ENCODE assay signal across 17 cellular contexts in genomic region chr3:27194494-27194893, GRCh38.
"Had no signal": no experiment of that assay in that cellular context is flagged by ENCODE, and none has a peak within 500 bp of the region (broad histone marks: within the 10 kb centered on the region; RNA-seq: fewer than 3 reads in every experiment).

No MANE protein-coding gene starts in this region.

- H3K4me1 ChIP-seq: left lung, sigmoid colon, thyroid gland, uterus had no signal

- H3K36me3 Mint-ChIP-seq: activated naive CD8-positive, alpha-beta T cell; stimulated activated effector memory CD8-positive, alpha-beta T cell treated with anti-CD3 and anti-CD28 coated beads, Interleukin-12 subunit alpha, Interleukin-12 subunit beta, amount 100 ng/mL, for 72 hours had no signal

- H3K4me3 Mint-ChIP-seq: activated CD8-positive, alpha-beta T cell treated with anti-CD3 and anti-CD28 coated beads for 36 hours; activated naive CD8-positive, alpha-beta T cell; nephron; stimulated activated effector memory CD8-positive, alpha-beta T cell treated with anti-CD3 and anti-CD28 coated beads, Interleukin-12 subunit alpha, Interleukin-12 subunit beta, amount 100 ng/mL, for 72 hours; WTC11 had no signal

- H3K27ac Mint-ChIP-seq: activated CD8-positive, alpha-beta T cell treated with anti-CD3 and anti-CD28 coated beads for 36 hours; activated naive CD8-positive, alpha-beta T cell; nephron; stimulated activated effector memory CD8-positive, alpha-beta T cell treated with anti-CD3 and anti-CD28 coated beads, Interleukin-12 subunit alpha, Interleukin-12 subunit beta, amount 100 ng/mL, for 72 hours; WTC11 had no signal

- H3K4me1 Mint-ChIP-seq: nephron; stimulated activated effector memory CD8-positive, alpha-beta T cell treated with anti-CD3 and anti-CD28 coated beads, Interleukin-12 subunit alpha, Interleukin-12 subunit beta, amount 100 ng/mL, for 72 hours had no signal

- DNase-seq: activated CD4-positive, alpha-beta T cell treated with anti-CD3 and anti-CD28 coated beads for 48 hours; activated CD8-positive, alpha-beta memory T cell treated with anti-CD3 and anti-CD28 coated beads, Interleukin-2, amount 50 U/mL, for 4 hours; activated CD8-positive, alpha-beta T cell treated with anti-CD3 and anti-CD28 coated beads for 36 hours; activated effector memory CD4-positive, alpha-beta T cell treated with anti-CD3 and anti-CD28 coated beads, Interleukin-2, amount 50 U/mL, for 16 hours; activated T-cell treated with anti-CD3 and anti-CD28 coated beads, Interleukin-2, amount 50 U/mL, for 48 hours; kidney; left lung; mesendoderm; occipital lobe; sigmoid colon; T-helper 2 cell; thyroid gland; uterus had no signal

- H3K9me3 ChIP-seq: sigmoid colon, thyroid gland, uterus had no signal

- H3K27me3 Mint-ChIP-seq: activated naive CD8-positive, alpha-beta T cell had no signal

- H3K27ac ChIP-seq: left lung, sigmoid colon, thyroid gland, uterus had no signal

- H3K4me3 ChIP-seq: left lung, sigmoid colon, thyroid gland, uterus had no signal

- H3K27me3 ChIP-seq: left lung, sigmoid colon, thyroid gland, uterus had no signal

- H3K36me3 ChIP-seq: left lung, sigmoid colon, thyroid gland, uterus had no signal

- H3K9me3 Mint-ChIP-seq: stimulated activated effector memory CD8-positive, alpha-beta T cell treated with anti-CD3 and anti-CD28 coated beads, Interleukin-12 subunit alpha, Interleukin-12 subunit beta, amount 100 ng/mL, for 72 hours had no signal
